ENCODE assay signal across 8 cellular contexts in the genomic region with DNA sequence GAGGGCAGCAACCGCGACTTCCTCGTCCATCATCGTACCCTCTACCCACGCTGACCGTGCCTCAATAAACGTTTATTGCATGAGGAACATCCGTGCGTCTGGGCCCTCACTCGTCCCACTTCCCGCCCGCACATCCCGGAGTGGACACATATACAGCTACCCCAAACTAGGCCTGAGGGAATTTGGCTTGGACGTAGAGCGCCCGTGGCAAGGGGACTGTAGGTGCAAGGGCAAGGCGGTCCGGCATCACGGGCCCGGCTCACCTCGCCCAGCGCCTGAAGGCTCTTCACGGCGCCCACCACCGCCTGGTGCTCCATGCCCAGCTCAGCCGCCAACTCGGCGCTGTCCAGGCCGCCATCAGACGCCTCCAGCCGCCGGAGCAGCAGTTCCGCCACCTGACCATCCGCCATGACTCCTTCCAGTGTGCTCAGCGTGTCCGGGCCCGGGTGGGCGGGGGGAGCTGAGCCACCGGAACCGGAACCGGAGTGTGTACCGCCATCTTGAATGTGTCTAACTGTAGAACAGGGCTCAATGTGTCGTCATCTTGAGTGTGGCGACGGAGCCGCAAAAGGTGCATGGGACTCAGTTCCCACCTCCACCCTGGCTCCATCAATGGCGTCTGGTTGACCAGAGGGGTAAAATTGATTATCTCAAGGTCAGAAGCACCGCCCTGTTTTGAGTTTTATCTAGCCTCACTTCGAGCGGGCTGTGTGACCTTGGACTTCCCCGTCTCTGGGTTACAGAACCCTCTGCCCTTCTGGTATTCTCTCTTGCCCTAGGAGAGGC. TPM values are rescaled to one million over a fixed set of nuclear protein-coding genes. Genes with fewer than 3 reads are reported as not detected.
DNase-seq lines count a peak whose midpoint lies in the region; ATAC-seq and TF ChIP-seq lines count a peak whose summit lies in the region.

TSS of gene FARSA (minus strand) at position 425 of the 786 bp plus-strand sequence. CDS start at position 410, 15 bp downstream.

- H3K27me3 ChIP-seq in GM23248 (replicated peaks; ENCODE audit: insufficient read depth) (no peaks in the 10 kb centered on the region), ovary (no peaks in the 10 kb centered on the region), thymus (ENCODE audit: control insufficient read depth, insufficient read depth) (no peaks in the 10 kb centered on the region)

- H2AFZ ChIP-seq in GM23248 = peak within 1 kb of the TSS; percentile 99

- in situ Hi-C loops in GM23248 (cut with MboI) = no loop called here

- H3K9me2 ChIP-seq in GM23248 (ENCODE audit: insufficient read depth) = no peaks in the 10 kb centered on the region

- intact Hi-C loops in Right ventricle myocardium superior (cut with DNase I) = no loop called here
- intact Hi-C loops in ovary (cut with DNase I) = no loop called here

- H3K4me2 ChIP-seq in GM23248 (ENCODE audit: unreplicated experiment) = peak within 1 kb of the TSS; percentile 97

- H4K20me1 ChIP-seq in GM23248 (ENCODE audit: insufficient read depth) = no peaks in the 10 kb centered on the region; the same call in 1 of the 2 replicates

- H3F3A ChIP-seq in GM23248 (ENCODE audit: insufficient read depth) = no peaks in the 10 kb centered on the region

- peak; percentile 85 for ATAC-seq in Right ventricle myocardium superior (ENCODE audit: poor library complexity)

- H3K27ac ChIP-seq in GM23248 (peak within 1 kb of the TSS; percentile 64), ovary (peak within 1 kb of the TSS; percentile 48 to 52), thymus (ENCODE audit: low read depth) (peak within 1 kb of the TSS; percentile 77)

- no peaks in the 10 kb centered on the region; the same call in 1 of the 2 replicates for H3K36me3 ChIP-seq in GM23248 (ENCODE audit: low read depth)
- no peaks in the 10 kb centered on the region for H3K36me3 ChIP-seq in ovary
- H3K36me3 ChIP-seq in thymus (ENCODE audit: control insufficient read depth, insufficient read depth) = peaks cover 22% of the 10 kb centered on the region

- peaks cover 6% of the 10 kb centered on the region; the same call in 1 of the 2 replicates for H3K4me1 ChIP-seq in GM23248 (ENCODE audit: insufficient read depth)
- peaks cover 9% of the 10 kb centered on the region for H3K4me1 ChIP-seq in ovary (ENCODE audit: insufficient read depth)
- peaks cover 25% of the 10 kb centered on the region for H3K4me1 ChIP-seq in thymus (ENCODE audit: control insufficient read depth, insufficient read depth, low read length)

- H3K9ac ChIP-seq in GM23248 = peak within 1 kb of the TSS; percentile 90

- peaks cover 41% of the 10 kb centered on the region for H3K79me2 ChIP-seq in GM23248 (ENCODE audit: insufficient read depth)

- no peak for TF ChIP-seq CTCF in ovary (IDR thresholded peaks at IDR 0.05)

- H3K4me3 ChIP-seq in GM23248 (peak within 1 kb of the TSS; percentile 81), ovary (peak within 1 kb of the TSS; percentile 93), thymus (ENCODE audit: low read length) (peak within 1 kb of the TSS; percentile 93)

- H3K9me3 ChIP-seq in GM23248 (ENCODE audit: low read depth) (no peaks in the 10 kb centered on the region), ovary (no peaks in the 10 kb centered on the region), thymus (ENCODE audit: control insufficient read depth) (no peaks in the 10 kb centered on the region)

- TF ChIP-seq POLR2A in ovary (IDR thresholded peaks at IDR 0.05) = peak; percentile 43

- 7% methylated on average over 47 to 51 of the region's 51 CpGs for WGBS in GM23248 (ENCODE audit: low coverage in 1 of 2, low lambda C conversion rate in 2 of 2, missing lambda C conversion rate in 2 of 2), 2 experiments
- 0 to 2% (median 0%) methylated on average over 41 to 51 of the region's 51 CpGs for WGBS in ovary, 3 donors
- 4% methylated on average over 51 of the region's 51 CpGs for WGBS in thymus

- TF ChIP-seq EP300 in ovary (IDR thresholded peaks at IDR 0.05) = no peak

- DNase-seq in DMS 273 treated with DMSO at 0.1 percent for 48 hours (lab: John Stamatoyannopoulos, UW) (peak; percentile 79), GM23248 (peak; percentile 97), NCI-H1105 (lab: John Stamatoyannopoulos, UW) (peak; percentile 90), SW480 (ENCODE audit: low spot score) (peak; percentile 89), Right ventricle myocardium superior (peak; percentile 94), ovary (peak; percentile 88 to 92 (median 90))
- DNase-seq in activated naive CD8-positive, alpha-beta T cell treated with anti-CD3 and anti-CD28 coated beads, Interleukin-2, amount 50 U/mL, for 16 hours (ENCODE audit: low read depth, low spot score) = peak; percentile 80

RNA-seq across cellular contexts. Expression of gene FARSA, which starts in this region (rescaled TPM):
- total RNA-seq in GM23248 (2014; rRNA removed; shearing (Covaris generic)) = 33.5 and 39.2 TPM in 2 replicates
- polyA plus RNA-seq in GM23248 (2016; fragmentation: Nextera tagmentation; extraction: Ambion mirVana) (79.9 and 83.4 TPM in 2 replicates), ovary (10 to 100 TPM in 1 of 2 donors, 1 to 10 TPM in 1; 8.0 to 25.1 TPM), thymus (33.6 TPM)
- total RNA-seq in Right ventricle myocardium superior (34.6 TPM), ovary (10 to 100 TPM; 21.9 to 50.2 (median 43.9) TPM)

Comparison
In these comparisons a context has a peak if more than half of its experiments do, and no peak if none do; other contexts are left out.
1. Peak in every context shown above with its lines: DNase-seq, ATAC-seq, H3K4me3 ChIP-seq and H3K27ac ChIP-seq.